In genomic region chr1:32014199-32014936, GRCh38 we compare ENCODE assay signal across 8 cellular contexts. TPM values are rescaled to one million over a fixed set of nuclear protein-coding genes. Genes with fewer than 3 reads are reported as not detected.
A peak's percentile ranks its signal among the peaks of the same experiment; 100 is the strongest.
DNase-seq lines count a peak whose midpoint lies in the region; ATAC-seq, FAIRE-seq and TF ChIP-seq lines count a peak whose summit lies in the region.

No MANE protein-coding gene starts in this region.

- ATAC-seq in GM18520 (IDR thresholded peaks at IDR 0.05; ENCODE audit: unreplicated experiment) = peak; percentile 20
- peak; percentile 19 for ATAC-seq in HG03108 (IDR thresholded peaks at IDR 0.05; ENCODE audit: unreplicated experiment)
- peak; percentile 18 to 46 (median 42) for ATAC-seq in pancreas

- H3K4me3 ChIP-seq in Peyer's patch (peak overlapping the region; percentile 94 to 97 (median 96)), pancreas (peak overlapping the region; percentile 78 to 100 (median 98))

- FAIRE-seq in pancreas (lab: Jason Lieb, UNC) (no peak), urothelium cell line (lab: Jason Lieb, UNC) (no peak)

- H3K27ac ChIP-seq in Peyer's patch = peak overlapping the region; percentile 98 to 100 (median 99)
- H3K27ac ChIP-seq in pancreas = peak overlapping the region; percentile 94 to 99 (median 96)

- H3K4me3 Mint-ChIP-seq in activated naive CD8-positive, alpha-beta T cell treated with anti-CD3 and anti-CD28 coated beads for 36 hours = peak overlapping the region; percentile 98

- no peak for TF ChIP-seq POLR2A in Peyer's patch (IDR thresholded peaks at IDR 0.05)

- WGBS in pancreas, 2 donors = 0% methylated on average over 49 to 54 of the region's 54 CpGs

- no peak for TF ChIP-seq CTCF in Peyer's patch (IDR thresholded peaks at IDR 0.05)
- no peak for TF ChIP-seq CTCF in pancreas (IDR thresholded peaks at IDR 0.05)

- peak overlapping the region; percentile 95 for H3K27ac Mint-ChIP-seq in activated naive CD8-positive, alpha-beta T cell treated with anti-CD3 and anti-CD28 coated beads for 36 hours

- peaks cover 0 to 5% (median 0%) of the 10 kb centered on the region in 4 donors for H3K9me3 ChIP-seq in Peyer's patch
- no peaks in the 10 kb centered on the region for H3K9me3 ChIP-seq in pancreas

- intact Hi-C loops in cardiac septum (cut with DNase I) (loop anchor here (5.0 kb wide), 2 partner anchors 48 to 77 kb away; partner anchors contain the start of gene PTP4A2), pancreas (cut with DNase I) (no loop called here)

- H3K4me1 Mint-ChIP-seq in activated naive CD8-positive, alpha-beta T cell treated with anti-CD3 and anti-CD28 coated beads for 36 hours = peaks cover 29% of the 10 kb centered on the region

- H3K36me3 ChIP-seq in Peyer's patch = no peaks in the 10 kb centered on the region
- H3K36me3 ChIP-seq in pancreas = no peaks in the 10 kb centered on the region

- peaks cover 28% of the 10 kb centered on the region for H3K36me3 Mint-ChIP-seq in activated naive CD8-positive, alpha-beta T cell treated with anti-CD3 and anti-CD28 coated beads for 36 hours

- H3K27me3 Mint-ChIP-seq in activated naive CD8-positive, alpha-beta T cell treated with anti-CD3 and anti-CD28 coated beads for 36 hours = no peaks in the 10 kb centered on the region

- H3K4me1 ChIP-seq in Peyer's patch (peaks cover 0 to 30% (median 3%) of the 10 kb centered on the region in 4 donors), pancreas (peaks cover 0 to 24% (median 0%) of the 10 kb centered on the region in 3 donors)

- H3K27me3 ChIP-seq in Peyer's patch (no peaks in the 10 kb centered on the region), pancreas (no peaks in the 10 kb centered on the region)

- DNase-seq in AG08396 (ENCODE audit: low spot score) = peak; percentile 59
- DNase-seq in Peyer's patch = peak; percentile 38 to 76 (median 71)
- DNase-seq in activated naive CD8-positive, alpha-beta T cell treated with anti-CD3 and anti-CD28 coated beads for 36 hours = peak; percentile 28
- peak; percentile 81 for DNase-seq in cardiac septum (ENCODE audit: low spot score)
- DNase-seq in pancreas = peak; percentile 39 to 83 (median 57)
- peak; percentile 46 for DNase-seq in urothelium cell line (ENCODE audit: low spot score)

- no peaks in the 10 kb centered on the region for H3K9me3 Mint-ChIP-seq in activated naive CD8-positive, alpha-beta T cell treated with anti-CD3 and anti-CD28 coated beads for 36 hours

RNA-seq across cellular contexts. Expression of gene KHDRBS1, which starts 0.7 kb away (rescaled TPM):
- total RNA-seq in Peyer's patch = 10 to 100 TPM; 54.2 to 97.4 (median 59.7) TPM
- total RNA-seq in activated naive CD8-positive, alpha-beta T cell treated with anti-CD3 and anti-CD28 coated beads for 36 hours = 100 to 1,000 TPM; 221 to 222 TPM
- total RNA-seq in cardiac septum = 73.1 TPM
- total RNA-seq in pancreas = 10 to 100 TPM; 26.6 to 56.7 (median 41.2) TPM
- polyA plus RNA-seq in pancreas = 10 to 100 TPM; 22.8 to 41.7 TPM

RNA-seq across cellular contexts. Expression of gene TMEM39B, which starts 58.4 kb away (rescaled TPM):
- total RNA-seq in Peyer's patch (1 to 10 TPM; 2.5 to 9.9 (median 6.6) TPM), cardiac septum (7.1 TPM), pancreas (1 to 10 TPM; 5.1 to 8.7 (median 6.1) TPM)
- total RNA-seq in activated naive CD8-positive, alpha-beta T cell treated with anti-CD3 and anti-CD28 coated beads for 36 hours = 10 to 100 TPM; 24.0 to 25.2 TPM
- polyA plus RNA-seq in pancreas = 10 to 100 TPM in 1 of 2 donors, 1 to 10 TPM in 1; 6.3 to 11.8 TPM

Comparison
In these comparisons a context has a peak if more than half of its experiments do, and no peak if none do; other contexts are left out.
1. Peak in every context shown above with its lines: DNase-seq, ATAC-seq, H3K4me3 ChIP-seq and H3K27ac ChIP-seq.
2. DNase-seq: peak in every context shown above with its lines; median percentile 81 in cardiac septum; 71 in Peyer's patch; 59 in AG08396; 57 in pancreas; 46 in urothelium cell line; 28 in activated naive CD8-positive, alpha-beta T cell treated with anti-CD3 and anti-CD28 coated beads for 36 hours.